Comparison of ENCODE assay signal across 8 cellular contexts in the genomic region with DNA sequence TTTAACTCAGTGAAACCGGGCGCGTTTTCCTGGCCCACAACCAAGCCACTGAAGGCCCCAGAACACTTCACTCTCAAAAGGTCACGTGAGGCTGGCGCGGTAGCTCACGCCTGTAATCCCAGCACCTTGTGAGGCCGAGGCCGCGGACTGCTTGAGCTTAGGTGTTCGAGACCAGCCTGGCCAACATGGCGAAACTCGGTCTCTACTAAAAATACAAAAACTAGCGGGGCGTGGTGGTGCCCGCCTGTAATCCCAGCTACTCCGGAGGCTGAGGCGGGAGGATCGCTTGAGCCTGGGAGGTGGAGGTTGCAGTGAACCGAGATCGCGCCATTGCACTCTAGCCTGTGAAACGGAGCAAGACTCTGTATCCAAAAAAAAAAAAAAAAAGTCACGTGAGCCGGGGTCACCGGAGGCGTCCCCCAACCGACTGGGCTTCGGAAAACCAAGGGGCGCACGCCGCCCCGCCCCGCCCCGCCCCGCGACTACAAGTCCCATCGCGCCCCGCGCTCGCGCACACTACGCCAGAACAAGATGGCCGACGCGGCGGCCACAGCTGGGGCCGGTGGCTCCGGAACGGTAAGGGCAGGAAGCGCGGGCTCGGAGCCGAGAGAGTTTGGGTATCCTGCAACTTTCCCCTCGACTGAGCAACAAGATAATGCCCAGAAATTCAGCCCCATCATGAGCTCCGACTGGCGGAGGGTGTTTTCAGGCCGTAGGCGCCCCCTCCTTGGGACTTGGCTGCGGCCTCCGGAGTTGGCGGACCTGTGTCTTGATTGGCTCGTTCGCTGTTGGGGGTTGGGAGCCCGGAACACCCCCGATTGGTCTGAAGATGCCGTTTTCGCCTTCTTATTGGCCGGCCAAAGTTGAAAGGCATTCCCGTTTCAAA. TPM values are rescaled to one million over a fixed set of nuclear protein-coding genes. Genes with fewer than 3 reads are reported as not detected.
DNase-seq lines count a peak whose midpoint lies in the region; ATAC-seq and TF ChIP-seq lines count a peak whose summit lies in the region.

A gene with protein sequence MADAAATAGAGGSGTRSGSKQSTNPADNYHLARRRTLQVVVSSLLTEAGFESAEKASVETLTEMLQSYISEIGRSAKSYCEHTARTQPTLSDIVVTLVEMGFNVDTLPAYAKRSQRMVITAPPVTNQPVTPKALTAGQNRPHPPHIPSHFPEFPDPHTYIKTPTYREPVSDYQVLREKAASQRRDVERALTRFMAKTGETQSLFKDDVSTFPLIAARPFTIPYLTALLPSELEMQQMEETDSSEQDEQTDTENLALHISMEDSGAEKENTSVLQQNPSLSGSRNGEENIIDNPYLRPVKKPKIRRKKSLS (plus strand): TSS at position 514 of the 886 bp plus-strand sequence. CDS start 18 bp downstream, at position 532.

- intact Hi-C loops in mucosa of descending colon (cut with DNase I, micrococcal nuclease): no loop called here

- no peaks in the 10 kb centered on the region for H3K9me3 Mint-ChIP-seq in IgD-negative memory B cell

- no peaks in the 10 kb centered on the region for H3K9me3 ChIP-seq in mucosa of descending colon

- H3K27ac Mint-ChIP-seq in IgD-negative memory B cell: peak within 1 kb of the TSS; percentile 98 to 99 (median 98)

- no peaks in the 10 kb centered on the region for H3K36me3 Mint-ChIP-seq in IgD-negative memory B cell

- peaks cover 36 to 38% (median 37%) of the 10 kb centered on the region in 3 donors for H3K4me1 Mint-ChIP-seq in IgD-negative memory B cell

- H3K4me1 ChIP-seq in mucosa of descending colon (ENCODE audit: low read depth): peaks cover 28% of the 10 kb centered on the region

- DNase-seq in DMS 273 treated with DMSO at 0.1 percent for 48 hours (lab: John Stamatoyannopoulos, UW) (peak; percentile 78), OCI-M1 (lab: John Stamatoyannopoulos, UW) (peak; percentile 98), activated T-cell treated with anti-CD3 and anti-CD28 coated beads for 24 hours (ENCODE audit: low read depth) (peak; percentile 82), epithelial cell of esophagus (ENCODE audit: low read depth) (peak; percentile 92), mucosa of descending colon (peak; percentile 92 to 95 (median 93))
- DNase-seq in stimulated activated CD8-positive, alpha-beta memory T cell treated with anti-CD3 and anti-CD28 coated beads, Interleukin-4, amount 100 ng/mL, for 24 hours (ENCODE audit: low read depth): peak; percentile 82

- H3K4me3 ChIP-seq in epithelial cell of esophagus (ENCODE audit: low read length): peak within 1 kb of the TSS; percentile 90
- H3K4me3 ChIP-seq in mucosa of descending colon: peak within 1 kb of the TSS; percentile 27

- TF ChIP-seq CTCF in epithelial cell of esophagus (IDR thresholded peaks at IDR 0.05; ENCODE audit: insufficient read depth, low read depth, low read length, missing control alignments) (no peak), mucosa of descending colon (IDR thresholded peaks at IDR 0.05) (no peak)

- H3K36me3 ChIP-seq in mucosa of descending colon (ENCODE audit: low read depth): no peaks in the 10 kb centered on the region

- H3K4me3 Mint-ChIP-seq in IgD-negative memory B cell: peak within 1 kb of the TSS; percentile 98 to 100 (median 99)

- no peaks in the 10 kb centered on the region for H3K27me3 Mint-ChIP-seq in IgD-negative memory B cell

- ATAC-seq in GM21529 (IDR thresholded peaks at IDR 0.05; ENCODE audit: unreplicated experiment) (peak; percentile 74), mucosa of descending colon (peak; percentile 79)

RNA-seq across cellular contexts. Expression of the gene that starts here (rescaled TPM):
- 22.2 TPM for polyA plus RNA-seq in IgD-negative memory B cell
- 10 to 100 TPM; 22.1 to 35.2 (median 25.0) TPM for total RNA-seq in mucosa of descending colon

Comparison
In these comparisons a context has a peak if more than half of its experiments do, and no peak if none do; other contexts are left out.
1. Peak in every context shown above with its lines: DNase-seq, ATAC-seq and H3K4me3 ChIP-seq.